In genomic region chr10:21417172-21417712, GRCh38 we compare ENCODE assay signal across 24 cellular contexts.
"Had no signal": no experiment of that assay in that cellular context is flagged by ENCODE, and none has a peak within 500 bp of the region (broad histone marks: within the 10 kb centered on the region; RNA-seq: fewer than 3 reads in every experiment).

No MANE protein-coding gene starts in this region.

- H3K9me3 Mint-ChIP-seq: activated CD4-positive, alpha-beta memory T cell treated with anti-CD3 and anti-CD28 coated beads for 36 hours; activated CD4-positive, alpha-beta T cell treated with anti-CD3 and anti-CD28 coated beads, Interleukin-2, amount 10 ng/mL, durations not matched to agents 24 days and 14 days; activated naive CD4-positive, alpha-beta T cell treated with anti-CD3 and anti-CD28 coated beads, Interleukin-2, amount 50 U/mL, for 72 hours; activated naive CD8-positive, alpha-beta T cell treated with anti-CD3 and anti-CD28 coated beads, Interleukin-2, amount 50 U/mL, for 24 hours; activated T-cell treated with anti-CD3 and anti-CD28 coated beads, Interleukin-2, amount 50 U/mL, for 4 hours; T-helper 1 cell treated with Interleukin-12 subunit alpha and Interleukin-12 subunit beta and Interleukin-4 antibody, amounts not matched to agents 30 μg/mL and 1 μg/mL, for 36 hours had no signal

- DNase-seq: activated CD4-positive, alpha-beta memory T cell treated with anti-CD3 and anti-CD28 coated beads for 36 hours; activated CD4-positive, alpha-beta T cell treated with anti-CD3 and anti-CD28 coated beads, Interleukin-2, amount 10 ng/mL, durations not matched to agents 24 days and 14 days; activated CD4-positive, CD25-positive, alpha-beta regulatory T cell treated with anti-CD3 and anti-CD28 coated beads, Interleukin-2, amount 50 U/mL, for 72 hours; activated CD8-positive, alpha-beta memory T cell treated with anti-CD3 and anti-CD28 coated beads for 24 hours; activated effector memory CD4-positive, alpha-beta T cell treated with anti-CD3 and anti-CD28 coated beads, Interleukin-2, amount 50 U/mL, for 16 hours; activated naive CD4-positive, alpha-beta T cell treated with Interleukin-2 at 50 U/mL for 16 hours; activated naive CD8-positive, alpha-beta T cell treated with anti-CD3 and anti-CD28 coated beads, Interleukin-2, amount 50 U/mL, for 24 hours; activated T-cell treated with anti-CD3 and anti-CD28 coated beads, Interleukin-2, amount 50 U/mL, for 4 hours; amniotic stem cell; brain microvascular endothelial cell; cerebellar nuclear complex; MV-4-11; NCI-H1092 treated with DMSO at 0.1 percent for 48 hours; NCI-H1417 treated with DMSO at 0.1 percent for 48 hours; NCI-H1694; NCI-H2029 treated with DMSO at 0.1 percent for 48 hours; NCI-H446; NCI-H524; PC-3; SHP77 treated with DMSO at 0.1 percent for 48 hours had no signal

- H3K4me3 Mint-ChIP-seq: activated CD4-positive, alpha-beta memory T cell treated with anti-CD3 and anti-CD28 coated beads for 36 hours; activated CD4-positive, alpha-beta T cell treated with anti-CD3 and anti-CD28 coated beads, Interleukin-2, amount 10 ng/mL, durations not matched to agents 24 days and 14 days; activated naive CD8-positive, alpha-beta T cell treated with anti-CD3 and anti-CD28 coated beads, Interleukin-2, amount 50 U/mL, for 24 hours; activated T-cell treated with anti-CD3 and anti-CD28 coated beads, Interleukin-2, amount 50 U/mL, for 4 hours; T-helper 1 cell treated with Interleukin-12 subunit alpha and Interleukin-12 subunit beta and Interleukin-4 antibody, amounts not matched to agents 30 μg/mL and 1 μg/mL, for 36 hours had no signal

- H3K27ac ChIP-seq: brain microvascular endothelial cell, cardiac muscle cell, KMS-11 had no signal

- H3K27me3 ChIP-seq: brain microvascular endothelial cell, cardiac muscle cell had no signal

- H3K27ac Mint-ChIP-seq: activated CD4-positive, alpha-beta memory T cell treated with anti-CD3 and anti-CD28 coated beads for 36 hours; activated CD4-positive, alpha-beta T cell treated with anti-CD3 and anti-CD28 coated beads, Interleukin-2, amount 10 ng/mL, durations not matched to agents 24 days and 14 days; activated naive CD4-positive, alpha-beta T cell treated with anti-CD3 and anti-CD28 coated beads, Interleukin-2, amount 50 U/mL, for 72 hours; activated naive CD8-positive, alpha-beta T cell treated with anti-CD3 and anti-CD28 coated beads, Interleukin-2, amount 50 U/mL, for 24 hours; T-helper 1 cell treated with Interleukin-12 subunit alpha and Interleukin-12 subunit beta and Interleukin-4 antibody, amounts not matched to agents 30 μg/mL and 1 μg/mL, for 36 hours had no signal

- H3K27me3 Mint-ChIP-seq: activated CD4-positive, alpha-beta T cell treated with anti-CD3 and anti-CD28 coated beads, Interleukin-2, amount 10 ng/mL, durations not matched to agents 24 days and 14 days; activated naive CD8-positive, alpha-beta T cell treated with anti-CD3 and anti-CD28 coated beads, Interleukin-2, amount 50 U/mL, for 24 hours had no signal

- H3K36me3 ChIP-seq: brain microvascular endothelial cell, cardiac muscle cell had no signal

- H3K36me3 Mint-ChIP-seq: activated CD4-positive, alpha-beta memory T cell treated with anti-CD3 and anti-CD28 coated beads for 36 hours; activated naive CD4-positive, alpha-beta T cell treated with anti-CD3 and anti-CD28 coated beads, Interleukin-2, amount 50 U/mL, for 72 hours had no signal

- H3K4me1 Mint-ChIP-seq: activated CD4-positive, alpha-beta T cell treated with anti-CD3 and anti-CD28 coated beads, Interleukin-2, amount 10 ng/mL, durations not matched to agents 24 days and 14 days had no signal

- H3K4me2 ChIP-seq: KMS-11 had no signal

- ATAC-seq: activated naive CD4-positive, alpha-beta T cell treated with anti-CD3 and anti-CD28 coated beads, Interleukin-2, amount 50 U/mL, for 72 hours; activated naive CD8-positive, alpha-beta T cell treated with anti-CD3 and anti-CD28 coated beads, Interleukin-2, amount 50 U/mL, for 24 hours; activated T-cell treated with anti-CD3 and anti-CD28 coated beads, Interleukin-2, amount 50 U/mL, for 4 hours; PC-3 had no signal

- H3K9ac ChIP-seq: KMS-11 had no signal

- H3K4me3 ChIP-seq: cardiac muscle cell had no signal
